18 cellular contexts compared by ENCODE assay signal in the genomic region with DNA sequence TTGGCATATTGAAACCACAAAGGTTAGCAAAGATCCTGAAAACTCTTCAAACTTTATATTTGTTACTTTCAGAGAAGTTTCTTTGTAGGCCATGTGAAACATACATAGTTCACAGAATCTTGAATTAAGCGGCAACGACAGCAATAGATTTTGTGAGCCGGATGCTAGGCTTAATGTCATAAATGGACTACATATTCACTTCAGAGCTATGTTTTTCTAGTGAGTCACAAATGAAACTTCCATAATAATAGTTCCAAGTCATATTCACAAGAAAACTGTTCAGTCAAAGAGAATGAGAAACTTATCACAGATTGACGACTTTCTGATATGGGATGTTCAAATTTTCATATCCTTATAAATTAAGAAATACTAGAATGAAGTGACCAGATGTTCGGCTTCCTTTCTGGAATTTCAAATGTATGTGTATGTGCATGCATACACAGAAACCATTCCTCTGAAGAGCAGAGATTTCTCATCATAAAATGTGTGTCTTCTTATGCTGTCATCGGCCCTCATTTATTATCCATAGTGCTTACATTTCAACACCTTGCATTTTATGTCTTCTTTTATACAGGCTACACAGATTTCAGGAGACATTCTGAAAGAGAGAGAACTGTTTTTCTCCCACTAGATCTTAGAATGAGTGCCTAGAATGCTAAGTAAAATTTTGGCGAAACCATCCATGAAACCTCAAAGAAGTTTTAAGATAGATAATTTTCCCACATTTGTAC.
A peak's percentile ranks its signal among the peaks of the same experiment; 100 is the strongest.
DNase-seq lines count a peak whose midpoint lies in the region; ATAC-seq, FAIRE-seq and TF ChIP-seq lines count a peak whose summit lies in the region.
"Had no signal": no experiment of that assay in that cellular context is flagged by ENCODE, and none has a peak within 500 bp of the region (broad histone marks: within the 10 kb centered on the region; RNA-seq: fewer than 3 reads in every experiment).

No MANE protein-coding gene starts in this region.

- FAIRE-seq in GM19239 (lab: Jason Lieb, UNC): no peak

- no peak overlapping the region for H3K27ac Mint-ChIP-seq in progenitor cell of endocrine pancreas
- H3K27ac Mint-ChIP-seq: activated CD8-positive, alpha-beta memory T cell treated with anti-CD3 and anti-CD28 coated beads, Interleukin-2, amount 10 ng/mL, durations not matched to agents 7 days and 5 days; neural progenitor cell had no signal

- no peaks in the 10 kb centered on the region for H3K27me3 ChIP-seq in aorta (ENCODE audit: control insufficient read depth in 1 of 2, insufficient read depth in 2 of 2, low read length in 1 of 2)
- H3K27me3 ChIP-seq: neural progenitor cell had no signal

- peaks cover 4 to 8% of the 10 kb centered on the region in 2 donors for H3K4me1 ChIP-seq in aorta (ENCODE audit: control insufficient read depth in 1 of 2, insufficient read depth in 2 of 2, low read length in 2 of 2)
- H3K4me1 ChIP-seq: neural progenitor cell had no signal

- H3K9me3 ChIP-seq in aorta (ENCODE audit: control insufficient read depth, low read length): no peaks in the 10 kb centered on the region
- H3K9me3 ChIP-seq: SK-N-SH had no signal

- peak overlapping the region in 1 of 2 donors; percentile 29 for H3K27ac ChIP-seq in aorta (ENCODE audit: low read depth in 1 of 2, low read length in 2 of 2)
- H3K27ac ChIP-seq: neural progenitor cell, skin epidermis had no signal

- no peaks in the 10 kb centered on the region for H3K36me3 ChIP-seq in aorta (ENCODE audit: control insufficient read depth in 1 of 2, insufficient read depth in 2 of 2, low read length in 1 of 2)
- H3K36me3 ChIP-seq: neural progenitor cell had no signal

- no peak overlapping the region for H3K4me3 ChIP-seq in aorta (ENCODE audit: low read length in 2 of 2)
- H3K4me3 ChIP-seq: neural progenitor cell, skin epidermis had no signal

- DNase-seq in HS-27A (ENCODE audit: low read depth) (peak; percentile 33), dedifferentiated amniotic fluid mesenchymal stem cell (ENCODE audit: extremely low spot score) (peak; percentile 35), aorta (no peak), progenitor cell of endocrine pancreas (ENCODE audit: low spot score, unreplicated experiment) (no peak), RPMI8226 (no peak), GM19239 (ENCODE audit: insufficient read length, low spot score) (no peak)
- DNase-seq: activated CD8-positive, alpha-beta memory T cell treated with anti-CD3 and anti-CD28 coated beads, Interleukin-2, amount 10 ng/mL, durations not matched to agents 7 days and 5 days; activated naive CD4-positive, alpha-beta T cell treated with anti-CD3 and anti-CD28 coated beads, Interleukin-2, amount 50 U/mL, for 16 hours; cerebellar nuclear complex; COR-L47; mammary epithelial cell; NCI-H2029 treated with DMSO at 0.1 percent for 48 hours; SK-N-SH; substantia nigra had no signal

- TF ChIP-seq CTCF in progenitor cell of endocrine pancreas (IDR thresholded peaks at IDR 0.05; ENCODE audit: unreplicated experiment): no peak

- H3K36me3 Mint-ChIP-seq in progenitor cell of endocrine pancreas (ENCODE audit: insufficient read depth): no peaks in the 10 kb centered on the region
- H3K36me3 Mint-ChIP-seq: activated CD8-positive, alpha-beta memory T cell treated with anti-CD3 and anti-CD28 coated beads, Interleukin-2, amount 10 ng/mL, durations not matched to agents 7 days and 5 days; neural progenitor cell had no signal

- peaks cover 7% of the 10 kb centered on the region for H3K9me3 Mint-ChIP-seq in progenitor cell of endocrine pancreas (ENCODE audit: low read depth)
- H3K9me3 Mint-ChIP-seq: neural progenitor cell had no signal

- H3K4me1 Mint-ChIP-seq in progenitor cell of endocrine pancreas (ENCODE audit: low read depth): no peaks in the 10 kb centered on the region
- H3K4me1 Mint-ChIP-seq: activated CD8-positive, alpha-beta memory T cell treated with anti-CD3 and anti-CD28 coated beads, Interleukin-2, amount 10 ng/mL, durations not matched to agents 7 days and 5 days; neural progenitor cell had no signal

- intact Hi-C loops in aorta (cut with DNase I): loop anchor here (10.0 kb wide), 2 partner anchors 581 to 591 kb away; a partner anchor contains a TSS

- no peaks in the 10 kb centered on the region for H3K27me3 Mint-ChIP-seq in progenitor cell of endocrine pancreas
- H3K27me3 Mint-ChIP-seq: activated CD8-positive, alpha-beta memory T cell treated with anti-CD3 and anti-CD28 coated beads, Interleukin-2, amount 10 ng/mL, durations not matched to agents 7 days and 5 days had no signal

- WGBS in aorta, 2 donors: 28 to 33% methylated on average over 7 of the region's 7 CpGs

- ATAC-seq in GM19035 (IDR thresholded peaks at IDR 0.05; ENCODE audit: unreplicated experiment): peak; percentile 27
- peak; percentile 62 for ATAC-seq in aorta (ENCODE audit: low FRiP score)
- ATAC-seq: activated CD8-positive, alpha-beta memory T cell treated with anti-CD3 and anti-CD28 coated beads, Interleukin-2, amount 10 ng/mL, durations not matched to agents 7 days and 5 days; HCT116 had no signal

- H3K4me3 Mint-ChIP-seq in progenitor cell of endocrine pancreas (ENCODE audit: low read depth): no peak overlapping the region
- H3K4me3 Mint-ChIP-seq: activated CD8-positive, alpha-beta memory T cell treated with anti-CD3 and anti-CD28 coated beads, Interleukin-2, amount 10 ng/mL, durations not matched to agents 7 days and 5 days; neural progenitor cell had no signal

Comparison
In these comparisons a context has a peak if more than half of its experiments do, and no peak if none do; other contexts are left out.
1. DNase-seq: peak in HS-27A (single experiment) and dedifferentiated amniotic fluid mesenchymal stem cell (single experiment); none in aorta (0 of 2), progenitor cell of endocrine pancreas (single experiment), RPMI8226 (single experiment) and GM19239 (single experiment).